8 cellular contexts compared by ENCODE assay signal in genomic region chr15:68821190-68821897, GRCh38. TPM values are rescaled to one million over a fixed set of nuclear protein-coding genes. Genes with fewer than 3 reads are reported as not detected.
DNase-seq lines count a peak whose midpoint lies in the region; ATAC-seq, FAIRE-seq and TF ChIP-seq lines count a peak whose summit lies in the region.

No MANE protein-coding gene starts in this region.

- TF ChIP-seq CTCF in A673 (conservative IDR thresholded peaks at IDR 0.05; ENCODE audit: low read depth, low read length) (no peak), glutamatergic neuron (IDR thresholded peaks at IDR 0.05; ENCODE audit: partially characterized antibody, unreplicated experiment) (no peak)
- TF ChIP-seq CTCF in activated CD8-positive, alpha-beta T cell treated with anti-CD3 and anti-CD28 coated beads for 36 hours (IDR thresholded peaks at IDR 0.05), result no peak

- no peaks in the 10 kb centered on the region for H3K9me3 Mint-ChIP-seq in activated CD8-positive, alpha-beta T cell treated with anti-CD3 and anti-CD28 coated beads for 36 hours
- peaks cover 14% of the 10 kb centered on the region for H3K9me3 Mint-ChIP-seq in glutamatergic neuron (ENCODE audit: unreplicated experiment)

- H3K4me1 ChIP-seq in A673 (ENCODE audit: insufficient read depth, low read length, poor library complexity, severe bottlenecking), result peaks cover 17% of the 10 kb centered on the region

- no peaks in the 10 kb centered on the region for H3K27me3 ChIP-seq in A673 (replicated peaks; ENCODE audit: insufficient read depth, low read depth, low read length, poor library complexity)

- H3K27me3 Mint-ChIP-seq in activated CD8-positive, alpha-beta T cell treated with anti-CD3 and anti-CD28 coated beads for 36 hours, result no peaks in the 10 kb centered on the region
- peaks cover 6% of the 10 kb centered on the region for H3K27me3 Mint-ChIP-seq in glutamatergic neuron (ENCODE audit: unreplicated experiment)

- H3K27ac ChIP-seq in A673 (ENCODE audit: low read depth, low read length, poor library complexity, severe bottlenecking), result peak overlapping the region; percentile 99

- peak overlapping the region; percentile 88 for H3K4me3 Mint-ChIP-seq in activated CD8-positive, alpha-beta T cell treated with anti-CD3 and anti-CD28 coated beads for 36 hours
- peak overlapping the region; percentile 94 for H3K4me3 Mint-ChIP-seq in glutamatergic neuron (ENCODE audit: unreplicated experiment)

- ATAC-seq in GM19023 (IDR thresholded peaks at IDR 0.05; ENCODE audit: unreplicated experiment), result peak; percentile 9
- ATAC-seq in HG03342 (IDR thresholded peaks at IDR 0.05; ENCODE audit: unreplicated experiment), result peak; percentile 1
- ATAC-seq in activated CD8-positive, alpha-beta T cell treated with anti-CD3 and anti-CD28 coated beads for 36 hours, result no peak

- POLR2A ChIA-PET in A673 (lab: Charles Lee; ENCODE audit: low non-redundant PET), result no interaction called here
- POLR2A ChIA-PET in activated CD8-positive, alpha-beta T cell treated with anti-CD3 and anti-CD28 coated beads for 36 hours (lab: Charles Lee), result interaction anchor here (0.9 to 4.6 kb wide), 3 partner anchors 8 to 41 kb away, joined by 3 to 26 read pairs (median 11); no protein-coding TSS in a partner anchor

- H3K27ac Mint-ChIP-seq in activated CD8-positive, alpha-beta T cell treated with anti-CD3 and anti-CD28 coated beads for 36 hours, result peak overlapping the region; percentile 80
- peak overlapping the region; percentile 52 for H3K27ac Mint-ChIP-seq in glutamatergic neuron (ENCODE audit: unreplicated experiment)

- CTCF ChIA-PET in A673 (lab: Charles Lee), result no interaction called here
- CTCF ChIA-PET in activated CD8-positive, alpha-beta T cell treated with anti-CD3 and anti-CD28 coated beads for 36 hours (lab: Charles Lee), result interaction anchor here (1.0 kb wide), 1 partner anchor 8 kb away, joined by 3 read pairs; no protein-coding TSS in a partner anchor

- H3K4me1 Mint-ChIP-seq in activated CD8-positive, alpha-beta T cell treated with anti-CD3 and anti-CD28 coated beads for 36 hours (ENCODE audit: low read depth), result peaks cover 22% of the 10 kb centered on the region
- no peaks in the 10 kb centered on the region for H3K4me1 Mint-ChIP-seq in glutamatergic neuron (ENCODE audit: low read depth, unreplicated experiment)

- DNase-seq in A673 (ENCODE audit: low spot score), result no peak
- DNase-seq in activated CD8-positive, alpha-beta T cell treated with anti-CD3 and anti-CD28 coated beads for 36 hours, result peak; percentile 50
- DNase-seq in glutamatergic neuron, result no peak
- peak; percentile 50 for DNase-seq in retina
- no peak for DNase-seq in GM19239 (ENCODE audit: insufficient read length, low spot score)
- no peak for DNase-seq in NCI-H2196 treated with DMSO at 0.1 percent for 48 hours (lab: John Stamatoyannopoulos, UW; ENCODE audit: unreplicated experiment)

- H3K36me3 Mint-ChIP-seq in activated CD8-positive, alpha-beta T cell treated with anti-CD3 and anti-CD28 coated beads for 36 hours (ENCODE audit: low read depth), result peaks cover 18% of the 10 kb centered on the region
- H3K36me3 Mint-ChIP-seq in glutamatergic neuron (ENCODE audit: unreplicated experiment), result no peaks in the 10 kb centered on the region

- intact Hi-C loops in A673 (cut with micrococcal nuclease; ENCODE audit: unreplicated experiment), result no loop called here
- intact Hi-C loops in activated CD8-positive, alpha-beta T cell treated with anti-CD3 and anti-CD28 coated beads for 36 hours (cut with micrococcal nuclease), result no loop called here

- no TSS peak for BruUV-seq in A673 (replicated peaks; lab: Mats Ljungman, UMichigan)

- H3K9me3 ChIP-seq in A673 (ENCODE audit: low read depth, low read length, poor library complexity, severe bottlenecking), result no peaks in the 10 kb centered on the region

- H3K4me3 ChIP-seq in A673 (ENCODE audit: low read depth, low read length, poor library complexity, severe bottlenecking), result peak overlapping the region; percentile 74

- H3K36me3 ChIP-seq in A673 (ENCODE audit: insufficient read depth, low read length, poor library complexity, severe bottlenecking), result no peaks in the 10 kb centered on the region

- FAIRE-seq in GM19239 (lab: Jason Lieb, UNC), result no peak

RNA-seq across cellular contexts. Expression of gene ANP32A, which starts 0.6 kb away (rescaled TPM):
- total RNA-seq in A673 (2021) (331 and 370 TPM in 2 replicates), glutamatergic neuron (ENCODE audit: unreplicated experiment) (134 TPM)
- 100 to 1,000 TPM; 239 to 246 TPM for total RNA-seq in activated CD8-positive, alpha-beta T cell treated with anti-CD3 and anti-CD28 coated beads for 36 hours

Comparison
In these comparisons a context has a peak if more than half of its experiments do, and no peak if none do; other contexts are left out.
1. DNase-seq: peak in activated CD8-positive, alpha-beta T cell treated with anti-CD3 and anti-CD28 coated beads for 36 hours (single experiment) and retina (single experiment); none in A673 (single experiment), glutamatergic neuron (single experiment), GM19239 (single experiment) and NCI-H2196 treated with DMSO at 0.1 percent for 48 hours (single experiment).